ENCODE assay signal across 9 cellular contexts in the genomic region with DNA sequence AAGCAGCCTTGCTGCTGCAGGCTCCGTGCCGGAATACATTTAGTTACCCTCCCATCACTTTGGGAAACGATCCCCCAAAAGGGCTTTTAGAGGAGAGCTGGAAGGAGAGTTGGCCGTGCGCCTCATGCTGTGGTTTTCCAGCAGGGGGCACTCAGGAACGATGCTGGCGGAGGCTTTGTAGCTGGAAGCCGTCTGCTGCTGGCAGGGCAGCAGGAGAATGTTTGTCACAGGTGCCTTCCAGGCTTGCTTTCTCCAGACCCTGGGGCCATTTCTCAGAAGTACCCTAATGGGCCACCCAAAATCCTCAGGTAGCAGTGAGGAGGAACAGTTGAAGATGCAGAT. TPM values are rescaled to one million over a fixed set of nuclear protein-coding genes. Genes with fewer than 3 reads are reported as not detected.
DNase-seq lines count a peak whose midpoint lies in the region; ATAC-seq and TF ChIP-seq lines count a peak whose summit lies in the region.
"Had no signal": no experiment of that assay in that cellular context is flagged by ENCODE, and none has a peak within 500 bp of the region (broad histone marks: within the 10 kb centered on the region; RNA-seq: fewer than 3 reads in every experiment).

No MANE protein-coding gene starts in this region.

- no peaks in the 10 kb centered on the region for H3K4me1 ChIP-seq in thoracic aorta (ENCODE audit: control insufficient read depth in 1 of 2, low read depth in 2 of 2)

- peaks cover 17% of the 10 kb centered on the region for H3K36me3 ChIP-seq in thoracic aorta

- H3K9me3 ChIP-seq in thoracic aorta, result no peaks in the 10 kb centered on the region

- H3K4me3 ChIP-seq in LNCaP clone FGC (ENCODE audit: low read depth, low read length) (no peak overlapping the region), WI38 (ENCODE audit: low read depth, low read length) (no peak overlapping the region), thoracic aorta (no peak overlapping the region)

- peak overlapping the region; percentile 3 for H3K27ac Mint-ChIP-seq in mesothelial cell of epicardium

- TF ChIP-seq CTCF in LNCaP clone FGC (IDR thresholded peaks at IDR 0.05; ENCODE audit: control insufficient read depth, extremely low read depth, insufficient read depth), result peak; percentile 86
- peak; percentile 71 for TF ChIP-seq CTCF in WI38 (IDR thresholded peaks at IDR 0.05; ENCODE audit: low read depth, low read length)
- peak; percentile 40 for TF ChIP-seq CTCF in mesothelial cell of epicardium (IDR thresholded peaks at IDR 0.05; ENCODE audit: unreplicated experiment)
- peak; percentile 34 for TF ChIP-seq CTCF in thoracic aorta (IDR thresholded peaks at IDR 0.05)

- DNase-seq in DMS114 treated with DMSO at 0.1 percent for 48 hours (lab: John Stamatoyannopoulos, UW; ENCODE audit: unreplicated experiment), result peak; percentile 2
- DNase-seq in LNCaP clone FGC (ENCODE audit: low read depth), result no peak
- DNase-seq in dermis microvascular lymphatic vessel endothelial cell (ENCODE audit: low read depth in 2 of 2), result peak; percentile 23 to 52
- DNase-seq in mesothelial cell of epicardium (ENCODE audit: low spot score in 2 of 2, unreplicated experiment in 2 of 2), result peak in 1 of 2 experiments; percentile 70
- no peak for DNase-seq in thoracic aorta (ENCODE audit: low spot score)

- no peaks in the 10 kb centered on the region for H3K27me3 ChIP-seq in thoracic aorta (replicated peaks; ENCODE audit: insufficient read depth)

- no peaks in the 10 kb centered on the region for H3K27me3 Mint-ChIP-seq in mesothelial cell of epicardium (ENCODE audit: low read depth)

- peaks cover 8% of the 10 kb centered on the region for H3K36me3 Mint-ChIP-seq in mesothelial cell of epicardium

- H3K9me3 Mint-ChIP-seq in mesothelial cell of epicardium, result no peaks in the 10 kb centered on the region

- ATAC-seq in thoracic aorta (ENCODE audit: insufficient number of reproducible peaks, low FRiP score, low read depth), result no peak
- no peak for ATAC-seq in GM21447 (IDR thresholded peaks at IDR 0.05; ENCODE audit: unreplicated experiment)
- no peak for ATAC-seq in activated CD4-positive, CD25-positive, alpha-beta regulatory T cell treated with anti-CD3 and anti-CD28 coated beads, Interleukin-2, amount 50 U/mL, for 24 hours
- ATAC-seq: Panc1 had no signal

- H3K4me3 Mint-ChIP-seq in mesothelial cell of epicardium, result no peak overlapping the region

- H3K4me1 Mint-ChIP-seq in mesothelial cell of epicardium, result peaks cover 36% of the 10 kb centered on the region

- no peak overlapping the region for H3K27ac ChIP-seq in thoracic aorta

RNA-seq across cellular contexts. Expression of a gene that starts 30.0 kb away (rescaled TPM):
- not detected in 2 replicates for total RNA-seq in dermis microvascular lymphatic vessel endothelial cell
- total RNA-seq in mesothelial cell of epicardium, result 0.11 TPM in 1 of 3 replicates, not detected in the others
- under 1 TPM in 1 of 2 donors, not detected in 1; 0.14 TPM for total RNA-seq in thoracic aorta

Comparison
In these comparisons a context has a peak if more than half of its experiments do, and no peak if none do; other contexts are left out.
1. DNase-seq: peak in DMS114 treated with DMSO at 0.1 percent for 48 hours (single experiment) and dermis microvascular lymphatic vessel endothelial cell (2 of 2); none in LNCaP clone FGC (single experiment) and thoracic aorta (single experiment).
2. CTCF ChIP-seq: peak in every context shown above with its lines; median percentile 86 in LNCaP clone FGC; 71 in WI38; 40 in mesothelial cell of epicardium; 34 in thoracic aorta.